In the genomic region with DNA sequence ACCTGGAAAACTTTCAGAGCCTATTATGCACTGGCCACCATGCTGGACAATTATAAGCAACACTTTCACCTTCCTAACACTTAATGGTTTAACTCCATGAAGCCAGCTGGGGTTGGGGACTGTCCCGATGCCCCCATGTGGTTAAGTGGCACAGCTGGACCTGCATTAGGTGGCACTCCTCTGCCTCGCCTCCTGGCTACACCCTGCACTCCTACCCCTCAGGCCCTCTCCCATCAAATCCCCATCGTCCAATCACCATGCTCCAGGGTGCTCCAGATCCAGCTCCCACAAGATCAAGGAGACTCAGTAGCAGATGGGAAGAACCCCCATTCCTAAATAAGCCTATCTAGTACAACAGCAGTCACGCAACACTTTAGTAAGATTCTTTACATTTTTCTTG, we compare ENCODE assay signal across 1 cellular context.
TF ChIP-seq lines count a peak whose summit lies in the region.

No MANE protein-coding gene starts in this region.

TF ChIP-seq in GM12878, 131 proteins besides CTCF, POLR2A, EP300 and RAD21:
- no peak for TF ChIP-seq CHD2 (IDR thresholded peaks at IDR 0.05; ENCODE audit: borderline replicate concordance, low read depth, low read length)
- no peak for TF ChIP-seq MEF2B (IDR thresholded peaks at IDR 0.05; ENCODE audit: partially characterized antibody, poor library complexity, severe bottlenecking)
- TF ChIP-seq JUNB (IDR thresholded peaks at IDR 0.05): no peak
